Comparison of ENCODE assay signal across 11 cellular contexts in genomic region chr6:12160350-12160749, GRCh38.
DNase-seq lines count a peak whose midpoint lies in the region; ATAC-seq and TF ChIP-seq lines count a peak whose summit lies in the region.
"Had no signal": no experiment of that assay in that cellular context is flagged by ENCODE, and none has a peak within 500 bp of the region (broad histone marks: within the 10 kb centered on the region; RNA-seq: fewer than 3 reads in every experiment).

No MANE protein-coding gene starts in this region.

- DNase-seq in CD1c-positive myeloid dendritic cell (ENCODE audit: extremely low spot score) (peak; percentile 6), NB4 (ENCODE audit: low read depth) (peak; percentile 73), GM10248 (ENCODE audit: extremely low spot score) (no peak)
- no peak for DNase-seq in natural killer cell treated with Interleukin-12 subunit alpha and Interleukin-12 subunit beta and Interleukin-15 and Interleukin-18, amount 100 ng/mL, for 72 hours (ENCODE audit: low spot score)
- DNase-seq: CD8-positive, alpha-beta T cell; endodermal cell had no signal

- peaks cover 35 to 43% of the 10 kb centered on the region in 2 donors for H3K4me1 Mint-ChIP-seq in natural killer cell treated with Interleukin-12 subunit alpha and Interleukin-12 subunit beta and Interleukin-15 and Interleukin-18, amount 100 ng/mL, for 72 hours (ENCODE audit: low read depth in 2 of 2)
- H3K4me1 Mint-ChIP-seq: endodermal cell had no signal

- H3K27me3 Mint-ChIP-seq in natural killer cell treated with Interleukin-12 subunit alpha and Interleukin-12 subunit beta and Interleukin-15 and Interleukin-18, amount 100 ng/mL, for 72 hours = no peaks in the 10 kb centered on the region

- TF ChIP-seq POLR2A in NB4 (IDR thresholded peaks at IDR 0.05; ENCODE audit: extremely low read depth, insufficient read length) = no peak
- TF ChIP-seq POLR2A in GM18505 (IDR thresholded peaks at IDR 0.05; ENCODE audit: borderline replicate concordance, extremely low read depth, insufficient read depth, insufficient read length) = no peak

- peak in 1 of 2 donors; percentile 40 for ATAC-seq in natural killer cell treated with Interleukin-12 subunit alpha and Interleukin-12 subunit beta and Interleukin-15 and Interleukin-18, amount 100 ng/mL, for 72 hours
- ATAC-seq in HG03439 (IDR thresholded peaks at IDR 0.05; ENCODE audit: unreplicated experiment) = no peak
- no peak for ATAC-seq in GM18870 (IDR thresholded peaks at IDR 0.05; ENCODE audit: unreplicated experiment)
- no peak for ATAC-seq in GM18505 (IDR thresholded peaks at IDR 0.05; ENCODE audit: unreplicated experiment)
- ATAC-seq: CD8-positive, alpha-beta T cell had no signal

- peak overlapping the region; percentile 35 to 72 for H3K27ac Mint-ChIP-seq in natural killer cell treated with Interleukin-12 subunit alpha and Interleukin-12 subunit beta and Interleukin-15 and Interleukin-18, amount 100 ng/mL, for 72 hours
- H3K27ac Mint-ChIP-seq: CD8-positive, alpha-beta T cell; endodermal cell had no signal

- POLR2A ChIA-PET in GM10248 (lab: Yijun Ruan, JAX) = no interaction called here

- H3K9me3 Mint-ChIP-seq in natural killer cell treated with Interleukin-12 subunit alpha and Interleukin-12 subunit beta and Interleukin-15 and Interleukin-18, amount 100 ng/mL, for 72 hours = no peaks in the 10 kb centered on the region
- H3K9me3 Mint-ChIP-seq: CD8-positive, alpha-beta T cell; endodermal cell had no signal

- CTCF ChIA-PET in GM10248 (lab: Yijun Ruan, JAX) = interaction anchor here (0.5 to 1.4 kb wide), 2 partner anchors 58 to 486 kb away, joined by 3 read pairs; no protein-coding TSS in a partner anchor

- no peak overlapping the region for H3K4me3 Mint-ChIP-seq in natural killer cell treated with Interleukin-12 subunit alpha and Interleukin-12 subunit beta and Interleukin-15 and Interleukin-18, amount 100 ng/mL, for 72 hours
- H3K4me3 Mint-ChIP-seq: CD8-positive, alpha-beta T cell; endodermal cell had no signal

- no peak overlapping the region for H3K4me3 ChIP-seq in NB4 (ENCODE audit: low read depth, low read length)

- H3K36me3 Mint-ChIP-seq in natural killer cell treated with Interleukin-12 subunit alpha and Interleukin-12 subunit beta and Interleukin-15 and Interleukin-18, amount 100 ng/mL, for 72 hours = peaks cover 14% of the 10 kb centered on the region

- no peak for TF ChIP-seq CTCF in NB4 (IDR thresholded peaks at IDR 0.05; ENCODE audit: low read depth, low read length)
- no peak for TF ChIP-seq CTCF in GM10248 (IDR thresholded peaks at IDR 0.05; ENCODE audit: control extremely low read depth, extremely low read depth, low read depth, missing control alignments)

- peak overlapping the region; percentile 15 for H3K27ac ChIP-seq in cingulate gyrus (ENCODE audit: low read depth, low read length)
- H3K27ac ChIP-seq: VCaP had no signal

Comparison
In these comparisons a context has a peak if more than half of its experiments do, and no peak if none do; other contexts are left out.
1. DNase-seq: peak in CD1c-positive myeloid dendritic cell (single experiment) and NB4 (single experiment); none in natural killer cell treated with Interleukin-12 subunit alpha and Interleukin-12 subunit beta and Interleukin-15 and Interleukin-18, amount 100 ng/mL, for 72 hours (single experiment) and GM10248 (single experiment).